19 cellular contexts compared by ENCODE assay signal in genomic region chr18:11976882-11977281, GRCh38. TPM values are rescaled to one million over a fixed set of nuclear protein-coding genes. Genes with fewer than 3 reads are reported as not detected.
DNase-seq lines count a peak whose midpoint lies in the region; ATAC-seq, FAIRE-seq and TF ChIP-seq lines count a peak whose summit lies in the region.
"Had no signal": no experiment of that assay in that cellular context is flagged by ENCODE, and none has a peak within 500 bp of the region (broad histone marks: within the 10 kb centered on the region; RNA-seq: fewer than 3 reads in every experiment).

No MANE protein-coding gene starts in this region.

- no peaks in the 10 kb centered on the region for H3K9me3 ChIP-seq in adipocyte (ENCODE audit: control insufficient read depth, low read length)
- no peaks in the 10 kb centered on the region for H3K9me3 ChIP-seq in smooth muscle cell (replicated peaks; ENCODE audit: low read depth)
- H3K9me3 ChIP-seq in aorta (ENCODE audit: control insufficient read depth, low read length): no peaks in the 10 kb centered on the region
- H3K9me3 ChIP-seq in kidney (ENCODE audit: control insufficient read depth in 1 of 2, low read length in 2 of 2): no peaks in the 10 kb centered on the region
- H3K9me3 ChIP-seq: neutrophil, sigmoid colon, tibial artery had no signal

- H3K4me2 ChIP-seq in smooth muscle cell: no peak overlapping the region

- DNase-seq in NCI-H2171 treated with DMSO at 0.1 percent for 48 hours (lab: John Stamatoyannopoulos, UW): peak; percentile 41
- no peak for DNase-seq in NCI-H2171 (lab: John Stamatoyannopoulos, UW)
- peak; percentile 29 for DNase-seq in adipocyte (ENCODE audit: low read depth)
- DNase-seq in foreskin fibroblast: peak; percentile 77 to 88
- DNase-seq in smooth muscle cell (lab: John Stamatoyannopoulos, UW; ENCODE audit: unreplicated experiment): no peak
- no peak for DNase-seq in aorta
- no peak for DNase-seq in activated T-cell treated with anti-CD3 and anti-CD28 coated beads, Interleukin-2, amount 50 U/mL, for 1 hour
- DNase-seq in kidney: no peak
- DNase-seq: activated naive CD8-positive, alpha-beta T cell treated with anti-CD3 and anti-CD28 coated beads for 36 hours; activated T-cell treated with anti-CD3 and anti-CD28 coated beads, Interleukin-2, amount 50 U/mL, for 48 hours; central memory CD4-positive, alpha-beta T cell; effector memory CD4-positive, alpha-beta T cell; GF-D8; NCI-H1436 treated with DMSO at 0.1 percent for 48 hours; NCI-H446 treated with DMSO at 0.1 percent for 48 hours; sigmoid colon had no signal

- WGBS in smooth muscle cell (ENCODE audit: low lambda C conversion rate): 21% methylated on average over 7 of the region's 7 CpGs
- WGBS in aorta, 2 donors: 89% methylated on average over 7 of the region's 7 CpGs

- H3F3A ChIP-seq in smooth muscle cell (ENCODE audit: low read depth): peaks cover 14% of the 10 kb centered on the region

- H2AFZ ChIP-seq in smooth muscle cell (ENCODE audit: low read depth): no peak overlapping the region

- no peaks in the 10 kb centered on the region for H3K27me3 ChIP-seq in adipocyte (replicated peaks; ENCODE audit: control insufficient read depth, insufficient read depth, low read length)
- H3K27me3 ChIP-seq in smooth muscle cell (ENCODE audit: low read depth): no peaks in the 10 kb centered on the region
- H3K27me3 ChIP-seq in aorta (ENCODE audit: control insufficient read depth in 1 of 2, insufficient read depth in 2 of 2, low read length in 1 of 2): peaks cover 0 to 1% of the 10 kb centered on the region in 2 donors
- H3K27me3 ChIP-seq: neutrophil, sigmoid colon, SJSA1, tibial artery had no signal

- H3K79me2 ChIP-seq in smooth muscle cell (ENCODE audit: low read depth): no peaks in the 10 kb centered on the region

- TF ChIP-seq CTCF in foreskin fibroblast (IDR thresholded peaks at IDR 0.05; ENCODE audit: low read depth, low read length) (no peak), smooth muscle cell (IDR thresholded peaks at IDR 0.05; ENCODE audit: borderline replicate concordance, insufficient read depth, poor library complexity, severe bottlenecking) (no peak), kidney (IDR thresholded peaks at IDR 0.05; ENCODE audit: borderline replicate concordance, extremely low read depth, insufficient read depth) (no peak)

- H3K4me3 ChIP-seq in adipocyte (ENCODE audit: low read length): no peak overlapping the region
- H3K4me3 ChIP-seq in foreskin fibroblast (ENCODE audit: low read depth in 1 of 2, low read length in 2 of 2): no peak overlapping the region
- no peak overlapping the region for H3K4me3 ChIP-seq in smooth muscle cell
- no peak overlapping the region for H3K4me3 ChIP-seq in aorta (ENCODE audit: low read length in 2 of 2)
- H3K4me3 ChIP-seq in kidney (ENCODE audit: low read length in 2 of 2): no peak overlapping the region
- H3K4me3 ChIP-seq: sigmoid colon, SJSA1, tibial artery had no signal

- H3K36me3 ChIP-seq in adipocyte (ENCODE audit: control insufficient read depth, insufficient read depth, low read length, severe bottlenecking) (no peaks in the 10 kb centered on the region), smooth muscle cell (ENCODE audit: low read depth) (no peaks in the 10 kb centered on the region), aorta (ENCODE audit: control insufficient read depth in 1 of 2, insufficient read depth in 2 of 2, low read length in 1 of 2) (no peaks in the 10 kb centered on the region), kidney (ENCODE audit: control insufficient read depth in 1 of 2, insufficient read depth in 2 of 2, low read length in 2 of 2) (no peaks in the 10 kb centered on the region)
- H3K36me3 ChIP-seq: neutrophil, sigmoid colon, SJSA1, tibial artery had no signal

- H3K27ac ChIP-seq in smooth muscle cell (ENCODE audit: low read depth) (peak overlapping the region; percentile 65), aorta (ENCODE audit: low read depth in 1 of 2, low read length in 2 of 2) (no peak overlapping the region), kidney (ENCODE audit: low read depth in 2 of 2, low read length in 2 of 2) (no peak overlapping the region)
- H3K27ac ChIP-seq: neutrophil, SJSA1, tibial artery had no signal

- H3K9ac ChIP-seq in adipocyte (ENCODE audit: low read length) (peak overlapping the region; percentile 11), smooth muscle cell (ENCODE audit: low read depth) (no peak overlapping the region), kidney (ENCODE audit: low read length in 2 of 2) (no peak overlapping the region)

- no peak for ATAC-seq in aorta (ENCODE audit: low FRiP score)

- no peaks in the 10 kb centered on the region for H4K20me1 ChIP-seq in smooth muscle cell (ENCODE audit: low read depth)

- FAIRE-seq in kidney (lab: Jason Lieb, UNC): no peak

- intact Hi-C loops in aorta (cut with DNase I) (no loop called here), kidney (cut with DNase I) (no loop called here)

- H3K4me1 ChIP-seq in adipocyte (ENCODE audit: control insufficient read depth, insufficient read depth, low read length) (peaks cover 22% of the 10 kb centered on the region), smooth muscle cell (ENCODE audit: low read depth) (peaks cover 6% of the 10 kb centered on the region), aorta (ENCODE audit: control insufficient read depth in 1 of 2, insufficient read depth in 2 of 2, low read length in 2 of 2) (no peaks in the 10 kb centered on the region), kidney (ENCODE audit: control insufficient read depth in 1 of 2, insufficient read depth in 1 of 2, low read depth in 1 of 2, low read length in 2 of 2) (peaks cover 5% of the 10 kb centered on the region in 2 donors)

RNA-seq across cellular contexts. Expression of gene IMPA2, which starts 4.4 kb away (rescaled TPM):
- 9.9 and 10.5 TPM in 2 replicates for total RNA-seq in smooth muscle cell
- 17.8 and 22.4 TPM in 2 replicates for polyA plus RNA-seq in smooth muscle cell
- total RNA-seq in aorta: 10 to 100 TPM; 14.1 to 19.9 TPM
- polyA plus RNA-seq in aorta: 10 to 100 TPM in 1 of 2 donors, 1 to 10 TPM in 1; 7.9 to 14.2 TPM
- 157 TPM for total RNA-seq in kidney
- 348 TPM for polyA plus RNA-seq in kidney (ENCODE audit: insufficient read depth, low read depth, low replicate concordance)

Comparison
In these comparisons a context has a peak if more than half of its experiments do, and no peak if none do; other contexts are left out.
1. DNase-seq: peak in NCI-H2171 treated with DMSO at 0.1 percent for 48 hours (single experiment), adipocyte (single experiment) and foreskin fibroblast (2 of 2); none in NCI-H2171 (single experiment), smooth muscle cell (single experiment), aorta (0 of 2), activated T-cell treated with anti-CD3 and anti-CD28 coated beads, Interleukin-2, amount 50 U/mL, for 1 hour (single experiment) and kidney (single experiment).